8 cellular contexts compared by ENCODE assay signal in the genomic region with DNA sequence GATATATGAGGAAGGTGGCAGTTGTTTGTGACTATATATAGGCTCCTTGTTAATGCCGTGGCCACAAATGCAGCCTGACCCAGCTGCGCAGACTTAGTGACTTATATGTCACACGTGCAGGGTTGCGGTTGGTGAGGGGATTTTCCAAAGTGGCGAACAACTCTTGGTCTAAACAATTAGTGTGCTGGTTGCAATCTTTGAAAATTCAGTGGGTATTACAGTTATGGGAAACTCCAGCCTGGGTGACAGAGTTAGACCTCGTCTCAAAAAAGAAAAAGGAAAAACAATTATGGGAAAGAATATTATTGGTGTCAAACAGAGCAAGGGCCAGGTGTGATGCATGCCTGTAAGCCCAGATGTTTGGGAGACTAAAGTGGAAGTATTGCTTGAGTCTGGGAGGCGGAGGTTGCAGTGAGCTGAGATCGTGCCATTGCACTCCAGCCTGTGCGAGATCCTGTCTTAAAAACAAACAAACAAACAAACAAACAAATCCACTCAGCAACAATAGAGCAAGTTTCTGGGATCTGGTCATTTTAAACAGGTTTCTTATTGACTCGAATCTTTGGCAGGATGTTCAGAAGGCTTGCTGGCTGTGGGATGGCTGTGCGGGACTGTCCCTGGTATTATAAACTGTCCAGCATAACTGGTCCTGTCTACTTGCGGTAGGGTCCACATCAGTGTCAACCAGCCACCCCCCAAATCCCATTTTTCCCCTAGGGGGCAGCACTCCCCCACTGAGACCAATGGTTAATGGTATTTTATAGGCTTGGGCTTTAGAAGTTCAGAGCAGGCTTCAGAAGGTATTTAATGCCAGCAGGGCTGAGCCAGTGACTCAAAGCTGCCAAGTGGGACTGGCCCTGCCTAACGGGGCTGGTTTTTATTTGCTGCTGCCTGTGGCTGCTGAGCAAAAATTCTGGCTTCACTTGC. TPM values are rescaled to one million over a fixed set of nuclear protein-coding genes. Genes with fewer than 3 reads are reported as not detected.
DNase-seq lines count a peak whose midpoint lies in the region; ATAC-seq and TF ChIP-seq lines count a peak whose summit lies in the region.

No MANE protein-coding gene starts in this region.

- H3K4me3 ChIP-seq in GM12875 (ENCODE audit: low read depth, low read length) (no peak overlapping the region), body of pancreas (no peak overlapping the region)

- H3K27me3 ChIP-seq in body of pancreas: no peaks in the 10 kb centered on the region

- 54 to 59% methylated on average over 13 of the region's 13 CpGs for WGBS in body of pancreas, 2 donors

- H3K36me3 ChIP-seq in body of pancreas (replicated peaks in 1 of 2; ENCODE audit: insufficient read depth in 1 of 2, low read depth in 2 of 2): peaks cover 0 to 10% of the 10 kb centered on the region in 2 donors

- H3K4me1 ChIP-seq in body of pancreas: no peaks in the 10 kb centered on the region

- DNase-seq in NCI-H1694 (lab: John Stamatoyannopoulos, UW) (peak; percentile 80), UCSD-AML1 (lab: John Stamatoyannopoulos, UW; ENCODE audit: unreplicated experiment) (peak; percentile 60), body of pancreas (peak; percentile 66 to 84 (median 75)), islet precursor cell (peak; percentile 91)
- DNase-seq in stimulated activated CD4-positive, alpha-beta T cell treated with anti-CD3 and anti-CD28 coated beads, Interleukin-4, amount 100 ng/mL, for 1 hour: peak; percentile 61

- no peak for TF ChIP-seq POLR2A in body of pancreas (IDR thresholded peaks at IDR 0.05)

- no peak overlapping the region for H3K27ac ChIP-seq in 22Rv1
- no peak overlapping the region for H3K27ac ChIP-seq in body of pancreas

- peak; percentile 74 for TF ChIP-seq CTCF in 22Rv1 (IDR thresholded peaks at IDR 0.05)
- peak; percentile 72 for TF ChIP-seq CTCF in GM12875 (IDR thresholded peaks at IDR 0.05; ENCODE audit: borderline replicate concordance, insufficient read depth, low read depth, low read length)
- TF ChIP-seq CTCF in body of pancreas (IDR thresholded peaks at IDR 0.05): peak; percentile 52 to 85 (median 66)

- no peaks in the 10 kb centered on the region for H3K9me3 ChIP-seq in body of pancreas

- intact Hi-C loops in body of pancreas (cut with DNase I): no loop called here

- ATAC-seq in HG02678 (IDR thresholded peaks at IDR 0.05; ENCODE audit: unreplicated experiment) (peak; percentile 83), body of pancreas (peak; percentile 81)

RNA-seq across cellular contexts. Expression of a gene that starts 15.4 kb away (rescaled TPM):
- 10 to 100 TPM in 1 of 2 donors, 1 to 10 TPM in 1; 8.9 to 11.9 TPM for total RNA-seq in body of pancreas

RNA-seq across cellular contexts. Expression of a gene that starts 22.2 kb away (rescaled TPM):
- 10 to 100 TPM; 40.2 to 64.9 TPM for total RNA-seq in body of pancreas

RNA-seq across cellular contexts. Expression of a gene that starts 59.6 kb away (rescaled TPM):
- under 1 TPM in 1 of 2 donors, not detected in 1; 0.26 TPM for total RNA-seq in body of pancreas
